2 cellular contexts compared by ENCODE assay signal in genomic region chr17:61565213-61565612, GRCh38.
TF ChIP-seq lines count a peak whose summit lies in the region.

No MANE protein-coding gene starts in this region.

TF ChIP-seq in GM23338, 12 proteins besides CTCF, POLR2A, EP300 and RAD21 (continued from another document):
- TF ChIP-seq, protein P1, sequence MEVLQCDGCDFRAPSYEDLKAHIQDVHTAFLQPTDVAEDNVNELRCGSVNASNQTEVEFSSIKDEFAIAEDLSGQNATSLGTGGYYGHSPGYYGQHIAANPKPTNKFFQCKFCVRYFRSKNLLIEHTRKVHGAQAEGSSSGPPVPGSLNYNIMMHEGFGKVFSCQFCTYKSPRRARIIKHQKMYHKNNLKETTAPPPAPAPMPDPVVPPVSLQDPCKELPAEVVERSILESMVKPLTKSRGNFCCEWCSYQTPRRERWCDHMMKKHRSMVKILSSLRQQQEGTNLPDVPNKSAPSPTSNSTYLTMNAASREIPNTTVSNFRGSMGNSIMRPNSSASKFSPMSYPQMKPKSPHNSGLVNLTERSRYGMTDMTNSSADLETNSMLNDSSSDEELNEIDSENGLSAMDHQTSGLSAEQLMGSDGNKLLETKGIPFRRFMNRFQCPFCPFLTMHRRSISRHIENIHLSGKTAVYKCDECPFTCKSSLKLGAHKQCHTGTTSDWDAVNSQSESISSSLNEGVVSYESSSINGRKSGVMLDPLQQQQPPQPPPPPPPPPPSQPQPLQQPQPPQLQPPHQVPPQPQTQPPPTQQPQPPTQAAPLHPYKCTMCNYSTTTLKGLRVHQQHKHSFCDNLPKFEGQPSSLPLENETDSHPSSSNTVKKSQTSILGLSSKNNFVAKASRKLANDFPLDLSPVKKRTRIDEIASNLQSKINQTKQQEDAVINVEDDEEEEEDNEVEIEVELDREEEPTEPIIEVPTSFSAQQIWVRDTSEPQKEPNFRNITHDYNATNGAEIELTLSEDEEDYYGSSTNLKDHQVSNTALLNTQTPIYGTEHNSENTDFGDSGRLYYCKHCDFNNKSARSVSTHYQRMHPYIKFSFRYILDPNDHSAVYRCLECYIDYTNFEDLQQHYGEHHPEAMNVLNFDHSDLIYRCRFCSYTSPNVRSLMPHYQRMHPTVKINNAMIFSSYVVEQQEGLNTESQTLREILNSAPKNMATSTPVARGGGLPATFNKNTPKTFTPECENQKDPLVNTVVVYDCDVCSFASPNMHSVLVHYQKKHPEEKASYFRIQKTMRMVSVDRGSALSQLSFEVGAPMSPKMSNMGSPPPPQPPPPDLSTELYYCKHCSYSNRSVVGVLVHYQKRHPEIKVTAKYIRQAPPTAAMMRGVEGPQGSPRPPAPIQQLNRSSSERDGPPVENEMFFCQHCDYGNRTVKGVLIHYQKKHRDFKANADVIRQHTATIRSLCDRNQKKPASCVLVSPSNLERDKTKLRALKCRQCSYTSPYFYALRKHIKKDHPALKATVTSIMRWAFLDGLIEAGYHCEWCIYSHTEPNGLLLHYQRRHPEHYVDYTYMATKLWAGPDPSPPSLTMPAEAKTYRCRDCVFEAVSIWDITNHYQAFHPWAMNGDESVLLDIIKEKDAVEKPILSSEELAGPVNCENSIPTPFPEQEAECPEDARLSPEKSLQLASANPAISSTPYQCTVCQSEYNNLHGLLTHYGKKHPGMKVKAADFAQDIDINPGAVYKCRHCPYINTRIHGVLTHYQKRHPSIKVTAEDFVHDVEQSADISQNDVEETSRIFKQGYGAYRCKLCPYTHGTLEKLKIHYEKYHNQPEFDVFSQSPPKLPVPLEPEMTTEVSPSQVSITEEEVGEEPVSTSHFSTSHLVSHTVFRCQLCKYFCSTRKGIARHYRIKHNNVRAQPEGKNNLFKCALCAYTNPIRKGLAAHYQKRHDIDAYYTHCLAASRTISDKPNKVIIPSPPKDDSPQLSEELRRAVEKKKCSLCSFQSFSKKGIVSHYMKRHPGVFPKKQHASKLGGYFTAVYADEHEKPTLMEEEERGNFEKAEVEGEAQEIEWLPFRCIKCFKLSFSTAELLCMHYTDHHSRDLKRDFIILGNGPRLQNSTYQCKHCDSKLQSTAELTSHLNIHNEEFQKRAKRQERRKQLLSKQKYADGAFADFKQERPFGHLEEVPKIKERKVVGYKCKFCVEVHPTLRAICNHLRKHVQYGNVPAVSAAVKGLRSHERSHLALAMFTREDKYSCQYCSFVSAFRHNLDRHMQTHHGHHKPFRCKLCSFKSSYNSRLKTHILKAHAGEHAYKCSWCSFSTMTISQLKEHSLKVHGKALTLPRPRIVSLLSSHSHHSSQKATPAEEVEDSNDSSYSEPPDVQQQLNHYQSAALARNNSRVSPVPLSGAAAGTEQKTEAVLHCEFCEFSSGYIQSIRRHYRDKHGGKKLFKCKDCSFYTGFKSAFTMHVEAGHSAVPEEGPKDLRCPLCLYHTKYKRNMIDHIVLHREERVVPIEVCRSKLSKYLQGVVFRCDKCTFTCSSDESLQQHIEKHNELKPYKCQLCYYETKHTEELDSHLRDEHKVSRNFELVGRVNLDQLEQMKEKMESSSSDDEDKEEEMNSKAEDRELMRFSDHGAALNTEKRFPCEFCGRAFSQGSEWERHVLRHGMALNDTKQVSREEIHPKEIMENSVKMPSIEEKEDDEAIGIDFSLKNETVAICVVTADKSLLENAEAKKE (CRISPR knock-in tag; IDR thresholded peaks at IDR 0.05) = no peak
- TF ChIP-seq STAT1 (IDR thresholded peaks at IDR 0.05; ENCODE audit: unreplicated experiment) (no peak), NANOG (IDR thresholded peaks at IDR 0.05; ENCODE audit: borderline replicate concordance) (no peak), REST (IDR thresholded peaks at IDR 0.05; ENCODE audit: unreplicated experiment) (no peak), ZNF114 (CRISPR knock-in tag; IDR thresholded peaks at IDR 0.05) (no peak), EZH2phosphoT487 (IDR thresholded peaks at IDR 0.05; ENCODE audit: unreplicated experiment) (no peak), EZH2 (IDR thresholded peaks at IDR 0.05; ENCODE audit: low read depth, unreplicated experiment) (no peak), ZNF331 (CRISPR knock-in tag; IDR thresholded peaks at IDR 0.05; ENCODE audit: low read depth) (no peak), ETS1 (IDR thresholded peaks at IDR 0.05) (no peak), POLR2AphosphoS5 (IDR thresholded peaks at IDR 0.05; ENCODE audit: low read depth) (no peak)

TF ChIP-seq in GM12878, 131 proteins besides CTCF, POLR2A, EP300 and RAD21 (continued from another document):
- TF ChIP-seq RELB (IDR thresholded peaks at IDR 0.05; ENCODE audit: low read depth) (no peak), RB1 (IDR thresholded peaks at IDR 0.05; ENCODE audit: borderline replicate concordance) (no peak), RCOR1 (conservative IDR thresholded peaks at IDR 0.05; ENCODE audit: low read depth, low read length) (no peak), STAT3 (IDR thresholded peaks at IDR 0.05; ENCODE audit: low read depth, low read length) (no peak)
